1 cellular context compared by ENCODE assay signal in the genomic region with DNA sequence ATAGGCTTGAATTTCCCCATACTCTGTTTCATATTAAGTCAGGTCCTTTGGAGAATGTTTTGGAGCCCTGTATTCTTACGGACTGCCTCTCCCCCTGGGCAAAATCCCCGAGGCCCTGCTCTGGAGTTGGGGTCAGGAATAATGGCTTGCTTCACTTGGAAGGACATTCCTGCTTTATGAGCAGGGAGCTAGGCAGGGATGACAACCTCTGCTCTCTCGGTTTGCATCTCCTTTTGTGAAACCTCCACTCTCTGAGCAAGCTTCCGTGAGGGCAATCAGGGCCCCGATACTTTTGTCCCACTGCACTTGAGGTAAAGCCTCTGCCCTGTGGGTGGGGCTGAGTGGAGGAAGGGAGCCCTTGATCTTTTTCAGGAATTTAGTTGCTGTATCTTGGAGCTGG.
TF ChIP-seq lines count a peak whose summit lies in the region.

No MANE protein-coding gene starts in this region.

TF ChIP-seq in SK-N-SH, 30 proteins besides CTCF, POLR2A, EP300 and RAD21 (continued from another document):
- TF ChIP-seq MEF2A (IDR thresholded peaks at IDR 0.05; ENCODE audit: borderline replicate concordance, low read depth) = no peak
- TF ChIP-seq EZH2phosphoT487 (IDR thresholded peaks at IDR 0.05; ENCODE audit: borderline replicate concordance, low read depth) = no peak
- TF ChIP-seq, protein P1, sequence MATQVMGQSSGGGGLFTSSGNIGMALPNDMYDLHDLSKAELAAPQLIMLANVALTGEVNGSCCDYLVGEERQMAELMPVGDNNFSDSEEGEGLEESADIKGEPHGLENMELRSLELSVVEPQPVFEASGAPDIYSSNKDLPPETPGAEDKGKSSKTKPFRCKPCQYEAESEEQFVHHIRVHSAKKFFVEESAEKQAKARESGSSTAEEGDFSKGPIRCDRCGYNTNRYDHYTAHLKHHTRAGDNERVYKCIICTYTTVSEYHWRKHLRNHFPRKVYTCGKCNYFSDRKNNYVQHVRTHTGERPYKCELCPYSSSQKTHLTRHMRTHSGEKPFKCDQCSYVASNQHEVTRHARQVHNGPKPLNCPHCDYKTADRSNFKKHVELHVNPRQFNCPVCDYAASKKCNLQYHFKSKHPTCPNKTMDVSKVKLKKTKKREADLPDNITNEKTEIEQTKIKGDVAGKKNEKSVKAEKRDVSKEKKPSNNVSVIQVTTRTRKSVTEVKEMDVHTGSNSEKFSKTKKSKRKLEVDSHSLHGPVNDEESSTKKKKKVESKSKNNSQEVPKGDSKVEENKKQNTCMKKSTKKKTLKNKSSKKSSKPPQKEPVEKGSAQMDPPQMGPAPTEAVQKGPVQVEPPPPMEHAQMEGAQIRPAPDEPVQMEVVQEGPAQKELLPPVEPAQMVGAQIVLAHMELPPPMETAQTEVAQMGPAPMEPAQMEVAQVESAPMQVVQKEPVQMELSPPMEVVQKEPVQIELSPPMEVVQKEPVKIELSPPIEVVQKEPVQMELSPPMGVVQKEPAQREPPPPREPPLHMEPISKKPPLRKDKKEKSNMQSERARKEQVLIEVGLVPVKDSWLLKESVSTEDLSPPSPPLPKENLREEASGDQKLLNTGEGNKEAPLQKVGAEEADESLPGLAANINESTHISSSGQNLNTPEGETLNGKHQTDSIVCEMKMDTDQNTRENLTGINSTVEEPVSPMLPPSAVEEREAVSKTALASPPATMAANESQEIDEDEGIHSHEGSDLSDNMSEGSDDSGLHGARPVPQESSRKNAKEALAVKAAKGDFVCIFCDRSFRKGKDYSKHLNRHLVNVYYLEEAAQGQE (IDR thresholded peaks at IDR 0.05; ENCODE audit: low read depth, low read length) = no peak
- no peak for TF ChIP-seq SMC3 (IDR thresholded peaks at IDR 0.05; ENCODE audit: low read depth, low read length)
- TF ChIP-seq, protein P2, sequence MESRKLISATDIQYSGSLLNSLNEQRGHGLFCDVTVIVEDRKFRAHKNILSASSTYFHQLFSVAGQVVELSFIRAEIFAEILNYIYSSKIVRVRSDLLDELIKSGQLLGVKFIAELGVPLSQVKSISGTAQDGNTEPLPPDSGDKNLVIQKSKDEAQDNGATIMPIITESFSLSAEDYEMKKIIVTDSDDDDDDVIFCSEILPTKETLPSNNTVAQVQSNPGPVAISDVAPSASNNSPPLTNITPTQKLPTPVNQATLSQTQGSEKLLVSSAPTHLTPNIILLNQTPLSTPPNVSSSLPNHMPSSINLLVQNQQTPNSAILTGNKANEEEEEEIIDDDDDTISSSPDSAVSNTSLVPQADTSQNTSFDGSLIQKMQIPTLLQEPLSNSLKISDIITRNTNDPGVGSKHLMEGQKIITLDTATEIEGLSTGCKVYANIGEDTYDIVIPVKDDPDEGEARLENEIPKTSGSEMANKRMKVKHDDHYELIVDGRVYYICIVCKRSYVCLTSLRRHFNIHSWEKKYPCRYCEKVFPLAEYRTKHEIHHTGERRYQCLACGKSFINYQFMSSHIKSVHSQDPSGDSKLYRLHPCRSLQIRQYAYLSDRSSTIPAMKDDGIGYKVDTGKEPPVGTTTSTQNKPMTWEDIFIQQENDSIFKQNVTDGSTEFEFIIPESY (IDR thresholded peaks at IDR 0.05; ENCODE audit: borderline replicate concordance, low read depth) = no peak
- no peak for TF ChIP-seq FOXM1 (IDR thresholded peaks at IDR 0.05; ENCODE audit: low read depth)
- TF ChIP-seq, protein P3, sequence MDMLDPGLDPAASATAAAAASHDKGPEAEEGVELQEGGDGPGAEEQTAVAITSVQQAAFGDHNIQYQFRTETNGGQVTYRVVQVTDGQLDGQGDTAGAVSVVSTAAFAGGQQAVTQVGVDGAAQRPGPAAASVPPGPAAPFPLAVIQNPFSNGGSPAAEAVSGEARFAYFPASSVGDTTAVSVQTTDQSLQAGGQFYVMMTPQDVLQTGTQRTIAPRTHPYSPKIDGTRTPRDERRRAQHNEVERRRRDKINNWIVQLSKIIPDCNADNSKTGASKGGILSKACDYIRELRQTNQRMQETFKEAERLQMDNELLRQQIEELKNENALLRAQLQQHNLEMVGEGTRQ (IDR thresholded peaks at IDR 0.05; ENCODE audit: borderline replicate concordance, low read depth, low read length) = no peak
- TF ChIP-seq, protein P4, sequence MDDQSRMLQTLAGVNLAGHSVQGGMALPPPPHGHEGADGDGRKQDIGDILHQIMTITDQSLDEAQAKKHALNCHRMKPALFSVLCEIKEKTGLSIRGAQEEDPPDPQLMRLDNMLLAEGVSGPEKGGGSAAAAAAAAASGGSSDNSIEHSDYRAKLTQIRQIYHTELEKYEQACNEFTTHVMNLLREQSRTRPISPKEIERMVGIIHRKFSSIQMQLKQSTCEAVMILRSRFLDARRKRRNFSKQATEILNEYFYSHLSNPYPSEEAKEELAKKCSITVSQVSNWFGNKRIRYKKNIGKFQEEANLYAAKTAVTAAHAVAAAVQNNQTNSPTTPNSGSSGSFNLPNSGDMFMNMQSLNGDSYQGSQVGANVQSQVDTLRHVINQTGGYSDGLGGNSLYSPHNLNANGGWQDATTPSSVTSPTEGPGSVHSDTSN (IDR thresholded peaks at IDR 0.05) = no peak
- TF ChIP-seq GABPA (IDR thresholded peaks at IDR 0.05; ENCODE audit: low read depth) = no peak
